ENCODE assay signal across 30 cellular contexts in genomic region chr16:2079311-2079800, GRCh38. TPM values are rescaled to one million over a fixed set of nuclear protein-coding genes. Genes with fewer than 3 reads are reported as not detected.
"Had no signal": no experiment of that assay in that cellular context is flagged by ENCODE, and none has a peak within 500 bp of the region (broad histone marks: within the 10 kb centered on the region; RNA-seq: fewer than 3 reads in every experiment).

No MANE protein-coding gene starts in this region.

- H3K4me2 ChIP-seq: KMS-11 had no signal

- H3K9ac ChIP-seq: KMS-11 had no signal

- H3K27ac ChIP-seq: ascending aorta, KMS-11, Peyer's patch, WERI-Rb-1 had no signal

- H3K27me3 ChIP-seq: ascending aorta, Peyer's patch had no signal

- H3K9me3 ChIP-seq: ascending aorta, Peyer's patch had no signal

- H3K4me1 ChIP-seq: ascending aorta had no signal

- DNase-seq: activated CD4-positive, alpha-beta T cell treated with anti-CD3 and anti-CD28 coated beads, Interleukin-2, amount 10 ng/mL, durations not matched to agents 24 days and 14 days; activated CD4-positive, alpha-beta T cell treated with anti-CD3 and anti-CD28 coated beads, Interleukin-2, amount 50 U/mL, for 4 hours; activated CD8-positive, alpha-beta T cell treated with anti-CD3 and anti-CD28 coated beads for 36 hours; activated effector memory CD4-positive, alpha-beta T cell treated with anti-CD3 and anti-CD28 coated beads, Interleukin-2, amount 50 U/mL, for 16 hours; activated naive CD4-positive, alpha-beta T cell treated with Interleukin-2 at 50 U/mL for 16 hours; activated naive CD8-positive, alpha-beta T cell treated with anti-CD3 and anti-CD28 coated beads, Interleukin-2, amount 10 ng/mL, durations not matched to agents 7 days and 5 days; activated T-cell treated with anti-CD3 and anti-CD28 coated beads, Interleukin-2, amount 50 U/mL, for 1 hour; activated T-cell treated with anti-CD3 and anti-CD28 coated beads, Interleukin-2, amount 50 U/mL, for 72 hours; amygdala; NCI-H1092 treated with DMSO at 0.1 percent for 48 hours; NCI-H1417; NCI-H146; NCI-H187; NCI-H2029 treated with DMSO at 0.1 percent for 48 hours; NCI-H2107; NCI-H2171; NCI-H510A; NCI-H526; NCI-H748 treated with DMSO at 0.1 percent for 48 hours; NK-92 treated with Interleukin-12 subunit alpha and Interleukin-12 subunit beta, amount 100 ng/mL, for 24 hours; PC-3; Peyer's patch; RPMI8226; T1000; WERI-Rb-1 had no signal

- ATAC-seq: activated CD8-positive, alpha-beta T cell treated with anti-CD3 and anti-CD28 coated beads for 36 hours; activated T-cell treated with anti-CD3 and anti-CD28 coated beads, Interleukin-2, amount 50 U/mL, for 72 hours; activated T-helper 17 cell treated with anti-CD3 and anti-CD28 coated beads, Interleukin-2, amount 50 U/mL, for 72 hours; PC-3; Right ventricle myocardium inferior had no signal

- H3K4me3 ChIP-seq: ascending aorta, Peyer's patch had no signal

RNA-seq across cellular contexts. Expression of gene NPW, which starts 59.8 kb away (rescaled TPM):
- total RNA-seq: ascending aorta, cardiac septum, Right ventricle myocardium inferior had no signal
